ENCODE assay signal across 38 cellular contexts in genomic region chr17:40717776-40718175, GRCh38. TPM values are rescaled to one million over a fixed set of nuclear protein-coding genes. Genes with fewer than 3 reads are reported as not detected.
"Had no signal": no experiment of that assay in that cellular context is flagged by ENCODE, and none has a peak within 500 bp of the region (broad histone marks: within the 10 kb centered on the region; RNA-seq: fewer than 3 reads in every experiment).

No MANE protein-coding gene starts in this region.

- H3K4me1 Mint-ChIP-seq: activated CD4-positive, alpha-beta memory T cell treated with anti-CD3 and anti-CD28 coated beads, Interleukin-2, amount 10 ng/mL, durations not matched to agents 7 days and 5 days; activated CD4-positive, alpha-beta T cell treated with anti-CD3 and anti-CD28 coated beads for 36 hours; activated CD4-positive, alpha-beta T cell treated with anti-CD3 and anti-CD28 coated beads, Interleukin-2, amount 10 ng/mL, durations not matched to agents 7 days and 5 days; activated CD8-positive, alpha-beta memory T cell treated with anti-CD3 and anti-CD28 coated beads, Interleukin-2, amount 10 ng/mL, durations not matched to agents 7 days and 5 days; activated naive CD8-positive, alpha-beta T cell treated with anti-CD3 and anti-CD28 coated beads for 36 hours; WTC11 had no signal

- H3K9me3 Mint-ChIP-seq: activated CD4-positive, alpha-beta memory T cell treated with anti-CD3 and anti-CD28 coated beads, Interleukin-2, amount 10 ng/mL, durations not matched to agents 7 days and 5 days; activated CD4-positive, alpha-beta T cell treated with anti-CD3 and anti-CD28 coated beads, Interleukin-2, amount 10 ng/mL, durations not matched to agents 7 days and 5 days; activated naive CD4-positive, alpha-beta T cell treated with anti-CD3 and anti-CD28 coated beads, Interleukin-2, amount 50 U/mL, for 72 hours; activated naive CD8-positive, alpha-beta T cell treated with anti-CD3 and anti-CD28 coated beads for 36 hours; activated T-cell treated with anti-CD3 and anti-CD28 coated beads, Interleukin-2, amount 50 U/mL, for 24 hours; activated T-helper 2 cell treated with anti-CD3 and anti-CD28 coated beads, Interferon-gamma antibody, Interleukin-2, Interleukin-4, amounts not matched to agents 10 μg/mL and 5 μg/mL and 100 μg/mL, durations not matched to agents 14 hours and 24 hours and 36 hours; T-helper 1 cell treated with Interleukin-12 subunit alpha and Interleukin-12 subunit beta and Interleukin-4 antibody, amounts not matched to agents 30 μg/mL and 1 μg/mL, for 36 hours; T-helper 2 cell treated with Interferon-gamma antibody and Interleukin-4, amounts not matched to agents 5 μg/mL and 100 μg/mL, for 36 hours had no signal

- H3K27ac Mint-ChIP-seq: activated CD4-positive, alpha-beta memory T cell treated with anti-CD3 and anti-CD28 coated beads, Interleukin-2, amount 10 ng/mL, durations not matched to agents 7 days and 5 days; activated CD4-positive, alpha-beta T cell treated with anti-CD3 and anti-CD28 coated beads for 36 hours; activated CD4-positive, alpha-beta T cell treated with anti-CD3 and anti-CD28 coated beads, Interleukin-2, amount 10 ng/mL, durations not matched to agents 7 days and 5 days; activated CD8-positive, alpha-beta memory T cell treated with anti-CD3 and anti-CD28 coated beads, Interleukin-2, amount 10 ng/mL, durations not matched to agents 7 days and 5 days; activated CD8-positive, alpha-beta T cell treated with anti-CD3 and anti-CD28 coated beads, Interleukin-2, amount 10 ng/mL, durations not matched to agents 7 days and 5 days; activated naive CD4-positive, alpha-beta T cell treated with anti-CD3 and anti-CD28 coated beads, Interleukin-2, amount 50 U/mL, for 72 hours; activated naive CD8-positive, alpha-beta T cell treated with anti-CD3 and anti-CD28 coated beads for 36 hours; activated T-cell treated with anti-CD3 and anti-CD28 coated beads, Interleukin-2, amount 50 U/mL, for 24 hours; activated T-helper 2 cell treated with anti-CD3 and anti-CD28 coated beads, Interferon-gamma antibody, Interleukin-2, Interleukin-4, amounts not matched to agents 10 μg/mL and 5 μg/mL and 100 μg/mL, durations not matched to agents 14 hours and 24 hours and 36 hours; T-helper 1 cell treated with Interleukin-12 subunit alpha and Interleukin-12 subunit beta and Interleukin-4 antibody, amounts not matched to agents 30 μg/mL and 1 μg/mL, for 36 hours; T-helper 2 cell treated with Interferon-gamma antibody and Interleukin-4, amounts not matched to agents 5 μg/mL and 100 μg/mL, for 36 hours; WTC11 had no signal

- H3K36me3 Mint-ChIP-seq: activated CD8-positive, alpha-beta memory T cell treated with anti-CD3 and anti-CD28 coated beads, Interleukin-2, amount 10 ng/mL, durations not matched to agents 7 days and 5 days; activated naive CD4-positive, alpha-beta T cell treated with anti-CD3 and anti-CD28 coated beads, Interleukin-2, amount 50 U/mL, for 72 hours; activated naive CD8-positive, alpha-beta T cell treated with anti-CD3 and anti-CD28 coated beads for 36 hours; WTC11 had no signal

- H3K9me3 ChIP-seq: adrenal gland, body of pancreas, breast epithelium had no signal

- DNase-seq: activated CD4-positive, alpha-beta memory T cell treated with anti-CD3 and anti-CD28 coated beads, Interleukin-2, amount 10 ng/mL, durations not matched to agents 7 days and 5 days; activated CD4-positive, alpha-beta T cell treated with anti-CD3 and anti-CD28 coated beads for 1 hour; activated CD4-positive, alpha-beta T cell treated with anti-CD3 and anti-CD28 coated beads for 36 hours; activated CD4-positive, alpha-beta T cell treated with anti-CD3 and anti-CD28 coated beads for 48 hours; activated CD4-positive, alpha-beta T cell treated with anti-CD3 and anti-CD28 coated beads, Interleukin-2, amount 10 ng/mL, durations not matched to agents 7 days and 5 days; activated CD4-positive, alpha-beta T cell treated with anti-CD3 and anti-CD28 coated beads, Interleukin-2, amount 50 U/mL, for 48 hours; activated CD4-positive, CD25-positive, alpha-beta regulatory T cell; activated CD8-positive, alpha-beta memory T cell treated with anti-CD3 and anti-CD28 coated beads for 24 hours; activated CD8-positive, alpha-beta memory T cell treated with anti-CD3 and anti-CD28 coated beads, Interleukin-2, amount 10 ng/mL, durations not matched to agents 7 days and 5 days; activated CD8-positive, alpha-beta memory T cell treated with anti-CD3 and anti-CD28 coated beads, Interleukin-2, amount 50 U/mL, for 48 hours; activated CD8-positive, alpha-beta T cell treated with anti-CD3 and anti-CD28 coated beads, Interleukin-2, amount 10 ng/mL, durations not matched to agents 7 days and 5 days; activated effector memory CD4-positive, alpha-beta T cell treated with Interleukin-2 at 50 U/mL for 16 hours; activated gamma-delta T cell; activated naive CD4-positive, alpha-beta T cell treated with anti-CD3 and anti-CD28 coated beads, Interleukin-2, amount 50 U/mL, for 16 hours; activated naive CD4-positive, alpha-beta T cell treated with Interleukin-2 at 50 U/mL for 16 hours; activated naive CD8-positive, alpha-beta T cell treated with anti-CD3 and anti-CD28 coated beads for 36 hours; activated T-cell treated with anti-CD3 and anti-CD28 coated beads, Interleukin-2, amount 50 U/mL, for 24 hours; activated T-cell treated with anti-CD3 and anti-CD28 coated beads, Interleukin-2, amount 50 U/mL, for 48 hours; adrenal gland; amniotic stem cell; aorta; body of pancreas; brain microvascular endothelial cell; central memory CD4-positive, alpha-beta T cell; T-helper 1 cell; T-helper 2 cell; T-helper 9 cell; WERI-Rb-1 had no signal

- H3K4me1 ChIP-seq: adrenal gland, breast epithelium had no signal

- H3K27me3 ChIP-seq: adrenal gland, body of pancreas, breast epithelium had no signal

- H3K36me3 ChIP-seq: adrenal gland, brain microvascular endothelial cell, breast epithelium, WERI-Rb-1 had no signal

- ATAC-seq: activated CD4-positive, alpha-beta T cell treated with anti-CD3 and anti-CD28 coated beads for 36 hours; activated CD4-positive, CD25-positive, alpha-beta regulatory T cell treated with anti-CD3 and anti-CD28 coated beads, Interleukin-2, amount 50 U/mL, for 24 hours; activated CD8-positive, alpha-beta memory T cell treated with anti-CD3 and anti-CD28 coated beads, Interleukin-2, amount 10 ng/mL, durations not matched to agents 7 days and 5 days; activated CD8-positive, alpha-beta T cell treated with anti-CD3 and anti-CD28 coated beads, Interleukin-2, amount 10 ng/mL, durations not matched to agents 7 days and 5 days; activated naive CD4-positive, alpha-beta T cell treated with anti-CD3 and anti-CD28 coated beads, Interleukin-2, amount 50 U/mL, for 72 hours; body of pancreas; WTC11 had no signal

- H3K27ac ChIP-seq: adrenal gland, body of pancreas, brain microvascular endothelial cell, breast epithelium, WERI-Rb-1 had no signal

- H3K4me3 ChIP-seq: adrenal gland, body of pancreas, breast epithelium had no signal

- H3K4me3 Mint-ChIP-seq: activated CD4-positive, alpha-beta memory T cell treated with anti-CD3 and anti-CD28 coated beads, Interleukin-2, amount 10 ng/mL, durations not matched to agents 7 days and 5 days; activated CD4-positive, alpha-beta T cell treated with anti-CD3 and anti-CD28 coated beads for 36 hours; activated CD4-positive, alpha-beta T cell treated with anti-CD3 and anti-CD28 coated beads, Interleukin-2, amount 10 ng/mL, durations not matched to agents 7 days and 5 days; activated CD8-positive, alpha-beta memory T cell treated with anti-CD3 and anti-CD28 coated beads, Interleukin-2, amount 10 ng/mL, durations not matched to agents 7 days and 5 days; activated CD8-positive, alpha-beta T cell treated with anti-CD3 and anti-CD28 coated beads, Interleukin-2, amount 10 ng/mL, durations not matched to agents 7 days and 5 days; activated naive CD8-positive, alpha-beta T cell treated with anti-CD3 and anti-CD28 coated beads for 36 hours; activated T-cell treated with anti-CD3 and anti-CD28 coated beads, Interleukin-2, amount 50 U/mL, for 24 hours; T-helper 1 cell treated with Interleukin-12 subunit alpha and Interleukin-12 subunit beta and Interleukin-4 antibody, amounts not matched to agents 30 μg/mL and 1 μg/mL, for 36 hours; T-helper 2 cell treated with Interferon-gamma antibody and Interleukin-4, amounts not matched to agents 5 μg/mL and 100 μg/mL, for 36 hours; WTC11 had no signal

RNA-seq across cellular contexts. Expression of gene KRT24, which starts 14.2 kb away (rescaled TPM):
- total RNA-seq: activated CD4-positive, alpha-beta memory T cell treated with anti-CD3 and anti-CD28 coated beads, Interleukin-2, amount 10 ng/mL, durations not matched to agents 7 days and 5 days; activated CD4-positive, alpha-beta T cell treated with anti-CD3 and anti-CD28 coated beads for 36 hours; activated CD4-positive, alpha-beta T cell treated with anti-CD3 and anti-CD28 coated beads, Interleukin-2, amount 10 ng/mL, durations not matched to agents 7 days and 5 days; activated CD8-positive, alpha-beta memory T cell treated with anti-CD3 and anti-CD28 coated beads, Interleukin-2, amount 10 ng/mL, durations not matched to agents 7 days and 5 days; activated CD8-positive, alpha-beta T cell treated with anti-CD3 and anti-CD28 coated beads, Interleukin-2, amount 10 ng/mL, durations not matched to agents 7 days and 5 days; activated naive CD4-positive, alpha-beta T cell treated with anti-CD3 and anti-CD28 coated beads, Interleukin-2, amount 50 U/mL, for 72 hours; activated naive CD8-positive, alpha-beta T cell treated with anti-CD3 and anti-CD28 coated beads for 36 hours; activated T-helper 2 cell treated with anti-CD3 and anti-CD28 coated beads, Interferon-gamma antibody, Interleukin-2, Interleukin-4, amounts not matched to agents 10 μg/mL and 5 μg/mL and 100 μg/mL, durations not matched to agents 14 hours and 24 hours and 36 hours; adrenal gland; aorta; astrocyte; body of pancreas; breast epithelium; cardiac septum; cerebellum; WTC11 had no signal

RNA-seq across cellular contexts. Expression of gene KRT25, which starts 37.4 kb away (rescaled TPM):
- total RNA-seq: activated CD4-positive, alpha-beta memory T cell treated with anti-CD3 and anti-CD28 coated beads, Interleukin-2, amount 10 ng/mL, durations not matched to agents 7 days and 5 days; activated CD4-positive, alpha-beta T cell treated with anti-CD3 and anti-CD28 coated beads for 36 hours; activated CD4-positive, alpha-beta T cell treated with anti-CD3 and anti-CD28 coated beads, Interleukin-2, amount 10 ng/mL, durations not matched to agents 7 days and 5 days; activated CD8-positive, alpha-beta memory T cell treated with anti-CD3 and anti-CD28 coated beads, Interleukin-2, amount 10 ng/mL, durations not matched to agents 7 days and 5 days; activated CD8-positive, alpha-beta T cell treated with anti-CD3 and anti-CD28 coated beads, Interleukin-2, amount 10 ng/mL, durations not matched to agents 7 days and 5 days; activated naive CD4-positive, alpha-beta T cell treated with anti-CD3 and anti-CD28 coated beads, Interleukin-2, amount 50 U/mL, for 72 hours; activated naive CD8-positive, alpha-beta T cell treated with anti-CD3 and anti-CD28 coated beads for 36 hours; activated T-helper 2 cell treated with anti-CD3 and anti-CD28 coated beads, Interferon-gamma antibody, Interleukin-2, Interleukin-4, amounts not matched to agents 10 μg/mL and 5 μg/mL and 100 μg/mL, durations not matched to agents 14 hours and 24 hours and 36 hours; adrenal gland; aorta; astrocyte; body of pancreas; breast epithelium; cardiac septum; cerebellum; WTC11 had no signal
- polyA plus RNA-seq: adrenal gland, aorta had no signal

RNA-seq across cellular contexts. Expression of gene KRT222, which starts 52.8 kb away (rescaled TPM):
- total RNA-seq: activated CD4-positive, alpha-beta memory T cell treated with anti-CD3 and anti-CD28 coated beads, Interleukin-2, amount 10 ng/mL, durations not matched to agents 7 days and 5 days; activated CD4-positive, alpha-beta T cell treated with anti-CD3 and anti-CD28 coated beads for 36 hours; activated CD4-positive, alpha-beta T cell treated with anti-CD3 and anti-CD28 coated beads, Interleukin-2, amount 10 ng/mL, durations not matched to agents 7 days and 5 days; activated CD8-positive, alpha-beta memory T cell treated with anti-CD3 and anti-CD28 coated beads, Interleukin-2, amount 10 ng/mL, durations not matched to agents 7 days and 5 days; activated CD8-positive, alpha-beta T cell treated with anti-CD3 and anti-CD28 coated beads, Interleukin-2, amount 10 ng/mL, durations not matched to agents 7 days and 5 days; activated naive CD4-positive, alpha-beta T cell treated with anti-CD3 and anti-CD28 coated beads, Interleukin-2, amount 50 U/mL, for 72 hours; cardiac septum had no signal
- polyA plus RNA-seq: aorta had no signal

RNA-seq across cellular contexts. Expression of gene KRT26, which starts 54.2 kb away (rescaled TPM):
- total RNA-seq: activated CD4-positive, alpha-beta memory T cell treated with anti-CD3 and anti-CD28 coated beads, Interleukin-2, amount 10 ng/mL, durations not matched to agents 7 days and 5 days; activated CD4-positive, alpha-beta T cell treated with anti-CD3 and anti-CD28 coated beads for 36 hours; activated CD4-positive, alpha-beta T cell treated with anti-CD3 and anti-CD28 coated beads, Interleukin-2, amount 10 ng/mL, durations not matched to agents 7 days and 5 days; activated CD8-positive, alpha-beta memory T cell treated with anti-CD3 and anti-CD28 coated beads, Interleukin-2, amount 10 ng/mL, durations not matched to agents 7 days and 5 days; activated CD8-positive, alpha-beta T cell treated with anti-CD3 and anti-CD28 coated beads, Interleukin-2, amount 10 ng/mL, durations not matched to agents 7 days and 5 days; activated naive CD4-positive, alpha-beta T cell treated with anti-CD3 and anti-CD28 coated beads, Interleukin-2, amount 50 U/mL, for 72 hours; activated naive CD8-positive, alpha-beta T cell treated with anti-CD3 and anti-CD28 coated beads for 36 hours; activated T-helper 2 cell treated with anti-CD3 and anti-CD28 coated beads, Interferon-gamma antibody, Interleukin-2, Interleukin-4, amounts not matched to agents 10 μg/mL and 5 μg/mL and 100 μg/mL, durations not matched to agents 14 hours and 24 hours and 36 hours; adrenal gland; aorta; astrocyte; body of pancreas; breast epithelium; cardiac septum; cerebellum; WTC11 had no signal
- polyA plus RNA-seq: adrenal gland, aorta had no signal
